ENCODE assay signal across 16 cellular contexts in the genomic region with DNA sequence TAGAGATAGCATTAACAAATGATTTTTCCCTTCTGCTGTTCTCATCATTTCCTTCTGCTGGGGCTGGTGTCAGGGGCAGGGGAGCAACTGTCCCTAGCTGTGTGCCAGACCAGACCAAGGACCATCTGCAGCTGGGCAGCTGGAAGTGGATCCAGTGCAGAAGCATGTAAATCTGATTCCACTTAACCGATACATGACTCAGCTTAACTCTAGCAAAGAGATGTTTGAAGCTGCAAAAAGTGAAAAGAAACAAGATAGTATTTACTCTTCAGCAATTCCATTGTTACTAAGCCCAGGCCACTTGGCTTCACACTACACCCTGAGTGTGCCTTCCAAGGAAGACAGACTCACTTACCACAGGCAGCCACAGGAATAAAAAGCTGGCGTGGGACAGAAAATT.
DNase-seq lines count a peak whose midpoint lies in the region; ATAC-seq and TF ChIP-seq lines count a peak whose summit lies in the region.
"Had no signal": no experiment of that assay in that cellular context is flagged by ENCODE, and none has a peak within 500 bp of the region (broad histone marks: within the 10 kb centered on the region; RNA-seq: fewer than 3 reads in every experiment).

No MANE protein-coding gene starts in this region.

- intact Hi-C loops in thyroid gland (cut with DNase I): no loop called here

- no peak for ATAC-seq in GM18505 (IDR thresholded peaks at IDR 0.05; ENCODE audit: unreplicated experiment)
- ATAC-seq in GM19324 (IDR thresholded peaks at IDR 0.05; ENCODE audit: low FRiP score, unreplicated experiment): no peak

- H3K27ac ChIP-seq in endodermal cell (ENCODE audit: low read depth, low read length) (no peak overlapping the region), mesenchymal stem cell (ENCODE audit: low read length, poor library complexity, severe bottlenecking) (no peak overlapping the region), thyroid gland (no peak overlapping the region)
- H3K27ac ChIP-seq: BLaER1 treated with 17β-estradiol and CSF1 and Interleukin-3, amounts not matched to agents 10 nM and 100 nM; ovary; SK-N-MC had no signal

- TF ChIP-seq CTCF in AG09309 (IDR thresholded peaks at IDR 0.05; ENCODE audit: control insufficient read depth, insufficient read depth, low read depth, low read length, missing control alignments) (no peak), HFF-Myc (IDR thresholded peaks at IDR 0.05; ENCODE audit: low read depth, low read length, missing control alignments) (no peak), endodermal cell (conservative IDR thresholded peaks at IDR 0.05) (no peak), thyroid gland (IDR thresholded peaks at IDR 0.05) (no peak)

- H3K36me3 ChIP-seq in endodermal cell (ENCODE audit: control insufficient read depth, insufficient read depth, low read length) (no peaks in the 10 kb centered on the region), mesenchymal stem cell (ENCODE audit: control insufficient read depth in 1 of 2, insufficient read depth in 2 of 2, low read depth in 1 of 2, low read length in 2 of 2) (no peaks in the 10 kb centered on the region), thyroid gland (no peaks in the 10 kb centered on the region)
- H3K36me3 ChIP-seq: BLaER1 treated with 17β-estradiol and CSF1 and Interleukin-3, amounts not matched to agents 10 nM and 100 nM; ovary had no signal

- DNase-seq in AG09309 (ENCODE audit: low read depth) (peak; percentile 54), HFF-Myc (ENCODE audit: extremely low read depth, low read depth) (peak; percentile 82), endodermal cell (no peak), mesenchymal stem cell (peak; percentile 34), thyroid gland (no peak), T1000 (lab: John Stamatoyannopoulos, UW) (no peak)
- DNase-seq: activated CD4-positive, alpha-beta memory T cell treated with anti-CD3 and anti-CD28 coated beads for 36 hours; immature natural killer cell; midbrain; NCI-H2107; ovary; stimulated activated CD4-positive, alpha-beta T cell treated with anti-CD3 and anti-CD28 coated beads, Interleukin-15, amount 100 ng/mL, for 24 hours had no signal

- H4K91ac ChIP-seq in mesenchymal stem cell (ENCODE audit: low read length): no peak overlapping the region

- H2BK15ac ChIP-seq in mesenchymal stem cell (ENCODE audit: low read depth, poor library complexity, severe bottlenecking): no peak overlapping the region

- no peaks in the 10 kb centered on the region for H3K36me3 Mint-ChIP-seq in endodermal cell (ENCODE audit: low read depth)
- H3K36me3 Mint-ChIP-seq: activated CD4-positive, alpha-beta memory T cell treated with anti-CD3 and anti-CD28 coated beads for 36 hours; immature natural killer cell had no signal

- H4K8ac ChIP-seq in mesenchymal stem cell (ENCODE audit: low read length): no peak overlapping the region

- H3K9me3 Mint-ChIP-seq in endodermal cell: peaks cover 42% of the 10 kb centered on the region

- H3K9me3 ChIP-seq in endodermal cell (ENCODE audit: control insufficient read depth, low read length) (peaks cover 38% of the 10 kb centered on the region), mesenchymal stem cell (ENCODE audit: control insufficient read depth, low read length) (no peaks in the 10 kb centered on the region), thyroid gland (no peaks in the 10 kb centered on the region)
- H3K9me3 ChIP-seq: ovary had no signal

- no peaks in the 10 kb centered on the region for H3K27me3 Mint-ChIP-seq in endodermal cell (ENCODE audit: insufficient read depth)
- H3K27me3 Mint-ChIP-seq: activated CD4-positive, alpha-beta memory T cell treated with anti-CD3 and anti-CD28 coated beads for 36 hours had no signal

- no peak overlapping the region for H3K14ac ChIP-seq in mesenchymal stem cell (ENCODE audit: low read length in 2 of 2)

- no peaks in the 10 kb centered on the region for H3K79me1 ChIP-seq in mesenchymal stem cell (replicated peaks; ENCODE audit: low read length, poor library complexity, severe bottlenecking)

- H2BK5ac ChIP-seq in mesenchymal stem cell (ENCODE audit: low read depth, low read length, poor library complexity, severe bottlenecking): no peak overlapping the region

- H3K27ac Mint-ChIP-seq in endodermal cell: peak overlapping the region; percentile 58
- H3K27ac Mint-ChIP-seq: activated CD4-positive, alpha-beta memory T cell treated with anti-CD3 and anti-CD28 coated beads for 36 hours; immature natural killer cell had no signal

- no peaks in the 10 kb centered on the region for H3K4me1 ChIP-seq in endodermal cell (ENCODE audit: control insufficient read depth, insufficient read depth, low read length)
- H3K4me1 ChIP-seq in mesenchymal stem cell (ENCODE audit: control insufficient read depth, insufficient read depth, low read depth, low read length): no peaks in the 10 kb centered on the region
- no peaks in the 10 kb centered on the region for H3K4me1 ChIP-seq in thyroid gland
- H3K4me1 ChIP-seq: BLaER1 treated with 17β-estradiol and CSF1 and Interleukin-3, amounts not matched to agents 10 nM and 100 nM had no signal

- H3K4me2 ChIP-seq in mesenchymal stem cell (ENCODE audit: low read length, poor library complexity, severe bottlenecking): no peak overlapping the region
- H3K4me2 ChIP-seq: BLaER1 treated with 17β-estradiol and CSF1 and Interleukin-3, amounts not matched to agents 10 nM and 100 nM had no signal

- no peak overlapping the region for H2AK5ac ChIP-seq in mesenchymal stem cell (ENCODE audit: low read length, severe bottlenecking)

- no peak overlapping the region for H2AFZ ChIP-seq in mesenchymal stem cell (ENCODE audit: low read depth, low read length)

- H2BK120ac ChIP-seq in mesenchymal stem cell (ENCODE audit: low read depth, low read length): no peak overlapping the region

- H3K4me3 Mint-ChIP-seq in endodermal cell: no peak overlapping the region
- H3K4me3 Mint-ChIP-seq: activated CD4-positive, alpha-beta memory T cell treated with anti-CD3 and anti-CD28 coated beads for 36 hours; immature natural killer cell had no signal

- no peak overlapping the region for H3K4ac ChIP-seq in mesenchymal stem cell (ENCODE audit: low read depth in 1 of 2, low read length in 2 of 2)

- no peaks in the 10 kb centered on the region for H3K4me1 Mint-ChIP-seq in endodermal cell
- H3K4me1 Mint-ChIP-seq: immature natural killer cell had no signal

- no peak overlapping the region for H3K18ac ChIP-seq in mesenchymal stem cell (ENCODE audit: low read depth in 1 of 2, low read length in 2 of 2)

- H3K4me3 ChIP-seq in AG09309 (ENCODE audit: control insufficient read depth, low read depth, low read length): no peak overlapping the region
- no peak overlapping the region for H3K4me3 ChIP-seq in HFF-Myc (replicated peaks; ENCODE audit: low read depth, low read length)
- no peak overlapping the region for H3K4me3 ChIP-seq in endodermal cell (ENCODE audit: low read length)
- H3K4me3 ChIP-seq in mesenchymal stem cell (ENCODE audit: insufficient read depth in 1 of 2, low read depth in 1 of 2, low read length in 2 of 2): no peak overlapping the region
- no peak overlapping the region for H3K4me3 ChIP-seq in thyroid gland (replicated peaks in 1 of 3)
- H3K4me3 ChIP-seq: BLaER1 treated with 17β-estradiol and CSF1 and Interleukin-3, amounts not matched to agents 10 nM and 100 nM; ovary; SK-N-MC had no signal

- H3K9ac ChIP-seq in endodermal cell (ENCODE audit: extremely low read depth, low read length, poor library complexity, severe bottlenecking): no peak overlapping the region
- peak overlapping the region; percentile 45 for H3K9ac ChIP-seq in mesenchymal stem cell (ENCODE audit: low read length)
- H3K9ac ChIP-seq: BLaER1 treated with 17β-estradiol and CSF1 and Interleukin-3, amounts not matched to agents 10 nM and 100 nM had no signal

- H3K27me3 ChIP-seq in endodermal cell (ENCODE audit: control insufficient read depth, insufficient read depth, low read length, poor library complexity, severe bottlenecking): no peaks in the 10 kb centered on the region
- H3K27me3 ChIP-seq in mesenchymal stem cell (ENCODE audit: control insufficient read depth in 1 of 2, insufficient read depth in 1 of 2, low read length in 2 of 2): no peaks in the 10 kb centered on the region
- no peaks in the 10 kb centered on the region for H3K27me3 ChIP-seq in thyroid gland
- H3K27me3 ChIP-seq: BLaER1 treated with 17β-estradiol and CSF1 and Interleukin-3, amounts not matched to agents 10 nM and 100 nM; ovary had no signal

- 92 to 100% methylated on average over 1 to 2 of the region's 2 CpGs for WGBS in endodermal cell (ENCODE audit: insufficient coverage in 1 of 2, insufficient read length in 1 of 2), 2 experiments
- WGBS in mesenchymal stem cell: 74% methylated on average over 2 of the region's 2 CpGs
- WGBS in thyroid gland, 2 donors: 83 to 86% methylated on average over 2 of the region's 2 CpGs

- no peak overlapping the region for H3K23ac ChIP-seq in mesenchymal stem cell (ENCODE audit: low read length in 2 of 2)

- H2BK12ac ChIP-seq in mesenchymal stem cell (ENCODE audit: low read length in 2 of 2): no peak overlapping the region

- no peak for TF ChIP-seq POLR2A in GM18505 (IDR thresholded peaks at IDR 0.05; ENCODE audit: borderline replicate concordance, extremely low read depth, insufficient read depth, insufficient read length)
- no peak for TF ChIP-seq POLR2A in thyroid gland (IDR thresholded peaks at IDR 0.05)

Comparison
In these comparisons a context has a peak if more than half of its experiments do, and no peak if none do; other contexts are left out.
1. DNase-seq: peak in AG09309 (single experiment), HFF-Myc (single experiment) and mesenchymal stem cell (single experiment); none in endodermal cell (single experiment), thyroid gland (0 of 2) and T1000 (single experiment).